ENCODE assay signal across 8 cellular contexts in the genomic region with DNA sequence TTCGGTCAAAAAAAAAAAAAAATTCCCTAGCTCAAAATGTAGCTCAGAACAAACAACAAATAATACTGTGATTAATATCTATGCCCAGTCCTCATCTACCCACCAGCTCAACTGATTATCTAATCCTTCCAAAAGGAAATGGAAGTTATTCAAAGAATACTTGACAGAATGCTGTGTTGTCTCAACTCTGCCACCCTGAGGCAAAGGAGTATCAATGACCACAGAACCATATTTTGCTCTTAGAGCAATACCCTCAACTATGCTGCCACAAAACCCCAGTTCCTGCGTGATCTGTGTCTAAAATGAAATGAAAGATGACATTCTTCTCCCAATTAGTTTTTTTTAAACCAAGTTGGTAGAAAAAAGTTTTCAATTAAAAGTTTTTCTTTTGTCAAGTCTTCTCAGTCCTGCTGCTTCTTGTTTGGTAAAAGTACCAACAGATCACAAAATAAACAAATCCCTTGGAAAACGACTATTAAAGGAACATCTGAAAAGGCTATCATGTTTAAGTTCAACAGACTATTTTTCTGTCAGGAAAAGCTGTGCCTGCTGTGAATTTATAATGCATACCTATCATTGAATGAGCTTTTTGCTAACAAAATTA. TPM values are rescaled to one million over a fixed set of nuclear protein-coding genes. Genes with fewer than 3 reads are reported as not detected.
DNase-seq lines count a peak whose midpoint lies in the region; ATAC-seq, FAIRE-seq and TF ChIP-seq lines count a peak whose summit lies in the region.

No MANE protein-coding gene starts in this region.

- no peaks in the 10 kb centered on the region for H3K9me3 ChIP-seq in right lobe of liver

- DNase-seq in AG08396 (ENCODE audit: low spot score) (peak; percentile 51), GM10266 (ENCODE audit: extremely low spot score) (no peak), NCI-H446 treated with DMSO at 0.1 percent for 48 hours (lab: John Stamatoyannopoulos, UW) (peak; percentile 19), bronchial epithelial cell (ENCODE audit: low read depth) (peak; percentile 62), right lobe of liver (no peak), OCI-M2 (lab: John Stamatoyannopoulos, UW; ENCODE audit: unreplicated experiment) (no peak)

- TF ChIP-seq POLR2A in right lobe of liver (IDR thresholded peaks at IDR 0.05), result no peak

- 56% methylated on average over 3 of the region's 3 CpGs for WGBS in right lobe of liver (ENCODE audit: insufficient coverage, low coverage, low lambda C conversion rate, missing lambda C conversion rate)

- H3K27me3 ChIP-seq in bronchial epithelial cell (ENCODE audit: control insufficient read depth, insufficient read depth, low read length), result no peaks in the 10 kb centered on the region
- H3K27me3 ChIP-seq in right lobe of liver, result no peaks in the 10 kb centered on the region

- no peak overlapping the region for H3K4me3 ChIP-seq in bronchial epithelial cell (ENCODE audit: low read depth, low read length)
- H3K4me3 ChIP-seq in right lobe of liver, result no peak overlapping the region

- H3K4me1 ChIP-seq in right lobe of liver, result no peaks in the 10 kb centered on the region

- ATAC-seq in right lobe of liver, result peak; percentile 54 to 82 (median 69)
- no peak for ATAC-seq in GM21423 (IDR thresholded peaks at IDR 0.05; ENCODE audit: unreplicated experiment)
- ATAC-seq in HG03045 (IDR thresholded peaks at IDR 0.05; ENCODE audit: unreplicated experiment), result no peak

- H3K36me3 ChIP-seq in bronchial epithelial cell (ENCODE audit: control insufficient read depth, insufficient read depth, low read length), result peaks cover 26% of the 10 kb centered on the region
- H3K36me3 ChIP-seq in right lobe of liver, result peaks cover 0 to 66% (median 18%) of the 10 kb centered on the region in 4 donors

- H3K27ac ChIP-seq in right lobe of liver, result no peak overlapping the region

- no peak for FAIRE-seq in bronchial epithelial cell (lab: Jason Lieb, UNC)

- TF ChIP-seq CTCF in GM10266 (IDR thresholded peaks at IDR 0.05; ENCODE audit: control insufficient read depth, insufficient read depth, low read depth, missing control alignments) (peak; percentile 23), bronchial epithelial cell (IDR thresholded peaks at IDR 0.05; ENCODE audit: insufficient read depth, low read length, severe bottlenecking) (peak; percentile 39), right lobe of liver (IDR thresholded peaks at IDR 0.05) (peak; percentile 26 to 52 (median 38))

- intact Hi-C loops in right lobe of liver (cut with DNase I), result no loop called here

RNA-seq across cellular contexts. Expression of a gene that starts 21.6 kb away (rescaled TPM):
- total RNA-seq in bronchial epithelial cell (17.1 and 18.1 TPM in 2 replicates), right lobe of liver (10 to 100 TPM in 5 of 6 experiments, 1 to 10 TPM in 1; 9.0 to 17.4 (median 11.1) TPM)

RNA-seq across cellular contexts. Expression of a gene that starts 39.3 kb away (rescaled TPM):
- under 0.01 and 0.13 TPM in 2 replicates for total RNA-seq in bronchial epithelial cell
- under 1 TPM in 4 of 6 experiments, not detected in 2; 0.11 to 0.32 (median 0.18) TPM for total RNA-seq in right lobe of liver

Comparison
In these comparisons a context has a peak if more than half of its experiments do, and no peak if none do; other contexts are left out.
1. DNase-seq: peak in AG08396 (single experiment), NCI-H446 treated with DMSO at 0.1 percent for 48 hours (single experiment) and bronchial epithelial cell (single experiment); none in GM10266 (single experiment), right lobe of liver (0 of 3) and OCI-M2 (single experiment).
2. ATAC-seq: peak in right lobe of liver (4 of 4); none in GM21423 (single experiment) and HG03045 (single experiment).
3. Peak in every context shown above with its lines, with median percentiles within 50 percentile points of each other: CTCF ChIP-seq.